In the genomic region with DNA sequence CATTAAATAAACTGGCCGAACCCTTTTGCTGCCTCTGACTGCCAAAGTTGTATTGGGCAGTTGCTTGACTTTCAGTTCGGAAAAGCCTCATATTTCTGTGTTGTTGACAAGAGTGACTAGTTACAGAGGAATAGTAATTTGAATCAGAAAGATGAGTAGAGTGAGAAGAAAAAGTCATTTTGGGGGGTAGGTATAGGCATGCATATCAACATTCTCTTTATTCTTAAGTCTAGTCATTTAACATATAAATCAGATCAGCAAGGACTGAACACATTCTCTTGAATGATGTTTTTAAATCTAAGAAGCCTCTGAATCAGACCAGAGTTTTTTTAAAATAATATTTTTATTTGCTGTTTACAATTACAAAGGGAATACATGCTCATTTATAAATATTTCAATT, we compare ENCODE assay signal across 2 cellular contexts.
TF ChIP-seq lines count a peak whose summit lies in the region.

No MANE protein-coding gene starts in this region.

TF ChIP-seq in HCT116, 20 proteins besides CTCF, POLR2A, EP300 and RAD21 (continued from another document):
- TF ChIP-seq REST (IDR thresholded peaks at IDR 0.05; ENCODE audit: low read depth) = no peak
- no peak for TF ChIP-seq SP1 (IDR thresholded peaks at IDR 0.05; ENCODE audit: low read depth)
- TF ChIP-seq EGR1 (IDR thresholded peaks at IDR 0.05; ENCODE audit: low read depth) = no peak
- TF ChIP-seq, protein P1, sequence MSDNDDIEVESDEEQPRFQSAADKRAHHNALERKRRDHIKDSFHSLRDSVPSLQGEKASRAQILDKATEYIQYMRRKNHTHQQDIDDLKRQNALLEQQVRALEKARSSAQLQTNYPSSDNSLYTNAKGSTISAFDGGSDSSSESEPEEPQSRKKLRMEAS (IDR thresholded peaks at IDR 0.05) = no peak
- no peak for TF ChIP-seq EZH2 (IDR thresholded peaks at IDR 0.05)
- TF ChIP-seq ELF1 (IDR thresholded peaks at IDR 0.05; ENCODE audit: borderline replicate concordance, low read depth) = no peak
TF ChIP-seq in HCT116: peak in this region for 0.

TF ChIP-seq in WTC11, 78 proteins besides CTCF, POLR2A, EP300 and RAD21 (continued from another document):
- TF ChIP-seq STAT6 (CRISPR knock-in tag; conservative IDR thresholded peaks at IDR 0.05; ENCODE audit: low read depth) (no peak), ETV6 (CRISPR knock-in tag; IDR thresholded peaks at IDR 0.05) (no peak)
